In the genomic region with DNA sequence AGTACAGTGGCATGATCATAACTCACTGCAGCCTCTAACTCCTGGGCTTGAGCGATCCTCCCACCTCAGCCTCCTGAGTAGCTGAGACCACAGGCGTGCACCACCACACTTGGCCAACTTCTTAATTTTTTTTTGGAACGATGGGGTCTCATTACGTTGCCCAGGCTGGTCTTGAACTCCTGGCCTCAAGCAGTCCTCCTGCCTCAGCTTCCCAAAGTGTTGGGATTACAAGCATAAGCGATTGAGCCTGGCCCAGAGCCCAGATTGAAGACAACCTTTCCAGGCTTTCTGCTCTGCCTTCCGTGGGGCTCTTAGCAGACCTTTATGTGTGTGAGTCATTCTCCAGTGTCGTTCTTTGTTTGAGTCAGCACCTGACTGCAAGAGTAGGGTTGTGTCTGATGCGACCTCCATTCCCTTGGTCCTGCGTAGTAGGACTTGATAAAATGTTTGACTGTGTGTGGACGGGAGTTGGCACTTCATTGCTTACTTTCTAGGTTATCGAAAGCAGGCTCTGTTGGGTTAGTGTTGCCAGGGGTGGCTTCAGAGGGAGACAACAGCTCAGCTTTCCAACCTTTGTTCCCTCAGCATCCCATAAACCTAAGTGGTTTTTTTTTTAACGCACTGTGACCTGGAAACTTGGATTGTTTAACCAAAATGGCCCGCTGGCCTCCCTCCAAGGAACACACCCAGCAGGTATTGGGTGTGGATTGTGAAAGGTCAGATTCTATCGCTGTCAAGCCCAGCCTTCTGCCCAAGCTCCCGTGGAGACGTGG, we compare ENCODE assay signal across 10 cellular contexts. TPM values are rescaled to one million over a fixed set of nuclear protein-coding genes. Genes with fewer than 3 reads are reported as not detected.
DNase-seq lines count a peak whose midpoint lies in the region; ATAC-seq and TF ChIP-seq lines count a peak whose summit lies in the region.
"Had no signal": no experiment of that assay in that cellular context is flagged by ENCODE, and none has a peak within 500 bp of the region (broad histone marks: within the 10 kb centered on the region; RNA-seq: fewer than 3 reads in every experiment).

No MANE protein-coding gene starts in this region.

- H3K4me3 ChIP-seq in Panc1 (ENCODE audit: low read depth in 2 of 2, low read length in 2 of 2) (peak overlapping the region in 1 of 2 experiments; percentile 43; a peak in 2 of 4 replicates), fibroblast of lung (replicated peaks in 1 of 4; ENCODE audit: control extremely low read depth in 1 of 4, insufficient read depth in 1 of 4, low read depth in 3 of 4, low read length in 4 of 4) (no peak overlapping the region), endodermal cell (ENCODE audit: low read length) (no peak overlapping the region)
- H3K4me3 ChIP-seq: thoracic aorta had no signal

- no peak overlapping the region for H3K27ac Mint-ChIP-seq in endodermal cell

- DNase-seq in HEK293T (ENCODE audit: extremely low spot score) (peak; percentile 52), Panc1 (ENCODE audit: low read depth, low spot score) (peak; percentile 15), fibroblast of lung (ENCODE audit: low read depth in 2 of 2) (peak; percentile 16 to 75), endodermal cell (no peak), NCI-H82 (lab: John Stamatoyannopoulos, UW) (no peak), middle frontal gyrus (ENCODE audit: extremely low spot score, low spot score) (no peak)
- peak; percentile 49 for DNase-seq in stimulated activated CD4-positive, alpha-beta T cell treated with anti-CD3 and anti-CD28 coated beads, Interleukin-1b, Interleukin-23, amount 100 ng/mL, for 48 hours
- DNase-seq: GOT3 had no signal

- H3K9ac ChIP-seq in fibroblast of lung (ENCODE audit: insufficient read depth, low read length), result no peak overlapping the region
- no peak overlapping the region for H3K9ac ChIP-seq in endodermal cell (ENCODE audit: extremely low read depth, low read length, poor library complexity, severe bottlenecking)

- H3K4me1 ChIP-seq in Panc1 (ENCODE audit: control insufficient read depth, insufficient read depth, low read length), result peaks cover 8% of the 10 kb centered on the region; the same call in 1 of the 2 replicates
- no peaks in the 10 kb centered on the region for H3K4me1 ChIP-seq in fibroblast of lung (ENCODE audit: control insufficient read depth, extremely low read depth, insufficient read depth, low read length)
- no peaks in the 10 kb centered on the region for H3K4me1 ChIP-seq in endodermal cell (ENCODE audit: control insufficient read depth, insufficient read depth, low read length)

- H3K36me3 ChIP-seq in Panc1 (ENCODE audit: control insufficient read depth, insufficient read depth, low read length), result no peaks in the 10 kb centered on the region
- H3K36me3 ChIP-seq in fibroblast of lung (ENCODE audit: control insufficient read depth, insufficient read depth, low read length), result peaks cover 2% of the 10 kb centered on the region
- no peaks in the 10 kb centered on the region for H3K36me3 ChIP-seq in endodermal cell (ENCODE audit: control insufficient read depth, insufficient read depth, low read length)

- H3K27me3 Mint-ChIP-seq in endodermal cell (ENCODE audit: insufficient read depth), result no peaks in the 10 kb centered on the region

- H3K79me2 ChIP-seq in fibroblast of lung (ENCODE audit: control insufficient read depth, insufficient read depth, low read length), result no peaks in the 10 kb centered on the region

- H3K27ac ChIP-seq in Panc1 (ENCODE audit: low read length) (peak overlapping the region; percentile 60; the same call in 1 of the 2 replicates), fibroblast of lung (ENCODE audit: insufficient read depth, low read length) (no peak overlapping the region), endodermal cell (ENCODE audit: low read depth, low read length) (no peak overlapping the region)
- H3K27ac ChIP-seq: thoracic aorta had no signal

- no peaks in the 10 kb centered on the region for H3K9me3 ChIP-seq in Panc1 (ENCODE audit: control insufficient read depth, insufficient read depth, low read depth, low read length)
- H3K9me3 ChIP-seq in fibroblast of lung (ENCODE audit: control insufficient read depth, insufficient read depth, low read depth, low read length), result no peaks in the 10 kb centered on the region
- no peaks in the 10 kb centered on the region for H3K9me3 ChIP-seq in endodermal cell (ENCODE audit: control insufficient read depth, low read length)
- H3K9me3 ChIP-seq: thoracic aorta had no signal

- CTCF ChIA-PET in HEK293T (lab: Yijun Ruan, JAX) (no interaction called here), Panc1 (lab: Charles Lee) (no interaction called here)

- no peaks in the 10 kb centered on the region for H4K20me1 ChIP-seq in fibroblast of lung (ENCODE audit: control insufficient read depth, extremely low read depth, insufficient read depth, low read length)

- in situ Hi-C loops in Panc1 (cut with HindIII; ENCODE audit: low pct_unique_long_range_greater_than_20kb, low sequenced_read_pairs), result no loop called here

- WGBS in endodermal cell (ENCODE audit: insufficient coverage in 1 of 2, insufficient read length in 1 of 2), 2 experiments, result 85 to 94% methylated on average over 7 to 16 of the region's 16 CpGs

- H3K36me3 Mint-ChIP-seq in endodermal cell (ENCODE audit: low read depth), result peaks cover 8% of the 10 kb centered on the region

- ATAC-seq in Panc1 (peak; percentile 95), GM18858 (IDR thresholded peaks at IDR 0.05; ENCODE audit: unreplicated experiment) (no peak)

- no peak overlapping the region for H3K4me3 Mint-ChIP-seq in endodermal cell

- intact Hi-C loops in Panc1 (cut with micrococcal nuclease; ENCODE audit: unreplicated experiment), result no loop called here

- no TSS peak for BruUV-seq in Panc1 (replicated peaks; lab: Mats Ljungman, UMichigan)

- TF ChIP-seq CTCF in Panc1 (IDR thresholded peaks at IDR 0.05) (no peak), fibroblast of lung (conservative IDR thresholded peaks at IDR 0.05 in 1 of 2, IDR thresholded peaks at IDR 0.05 in 1 of 2; ENCODE audit: low read depth in 1 of 2, low read length in 2 of 2) (no peak), endodermal cell (conservative IDR thresholded peaks at IDR 0.05) (no peak)

- H2AFZ ChIP-seq in fibroblast of lung (ENCODE audit: low read length), result no peak overlapping the region

- H3K4me1 Mint-ChIP-seq in endodermal cell, result no peaks in the 10 kb centered on the region

- H3K27me3 ChIP-seq in Panc1 (ENCODE audit: control insufficient read depth, insufficient read depth, low read length), result no peaks in the 10 kb centered on the region
- H3K27me3 ChIP-seq in fibroblast of lung (ENCODE audit: control insufficient read depth, insufficient read depth, low read length), result no peaks in the 10 kb centered on the region
- no peaks in the 10 kb centered on the region for H3K27me3 ChIP-seq in endodermal cell (ENCODE audit: control insufficient read depth, insufficient read depth, low read length, poor library complexity, severe bottlenecking)

- POLR2A ChIA-PET in HEK293T (lab: Yijun Ruan, JAX), result no interaction called here
- POLR2A ChIA-PET in Panc1 (lab: Charles Lee), result interaction anchor here (0.6 kb wide), 1 partner anchor 191 kb away, joined by 4 read pairs; no protein-coding TSS in a partner anchor

- H3K9me3 Mint-ChIP-seq in endodermal cell, result no peaks in the 10 kb centered on the region

- no peak overlapping the region for H3K4me2 ChIP-seq in fibroblast of lung (ENCODE audit: extremely low read depth, insufficient read depth, low read length)

TF ChIP-seq in HEK293T, 16 proteins besides CTCF, POLR2A, EP300 and RAD21:
- TF ChIP-seq FOXA1 (IDR thresholded peaks at IDR 0.05) (no peak), ARNT (IDR thresholded peaks at IDR 0.05) (no peak), L3MBTL2 (conservative IDR thresholded peaks at IDR 0.05) (no peak), ZNF384 (IDR thresholded peaks at IDR 0.05) (peak; percentile 66), ELF4 (IDR thresholded peaks at IDR 0.05) (no peak), CTBP1 (IDR thresholded peaks at IDR 0.05; ENCODE audit: borderline replicate concordance) (0 out of 2 replicates have a peak, but pooled peaks have one; percentile 45)

RNA-seq across cellular contexts. Expression of gene EEF2K, which starts 26.4 kb away (rescaled TPM):
- total RNA-seq in Panc1 (2021; ENCODE audit: unreplicated experiment) (15.0 TPM), fibroblast of lung (22.6 and 31.3 TPM in 2 replicates), endodermal cell (10 to 100 TPM in 1 of 2 donors, 1 to 10 TPM in 1; 9.8 to 15.8 TPM)
- polyA plus RNA-seq in Panc1 (2012; ENCODE audit: insufficient read length), result 9.8 TPM
- polyA plus RNA-seq in fibroblast of lung, result 8.9 and 11.4 TPM in 2 replicates
- polyA plus RNA-seq in fibroblast of lung (2012), result 10.8 and 12.0 TPM in 2 replicates
- 51.1 and 84.0 TPM in 2 replicates for polyA minus RNA-seq in fibroblast of lung (ENCODE audit: low replicate concordance)
- polyA plus RNA-seq in endodermal cell (2013, experiment 1 of 2), result 6.8 TPM
- polyA plus RNA-seq in endodermal cell (2013, experiment 2 of 2), result 7.8 TPM

Comparison
In these comparisons a context has a peak if more than half of its experiments do, and no peak if none do; other contexts are left out.
1. DNase-seq: peak in HEK293T (single experiment), Panc1 (single experiment), fibroblast of lung (2 of 2) and stimulated activated CD4-positive, alpha-beta T cell treated with anti-CD3 and anti-CD28 coated beads, Interleukin-1b, Interleukin-23, amount 100 ng/mL, for 48 hours (single experiment); none in endodermal cell (single experiment), NCI-H82 (single experiment) and middle frontal gyrus (single experiment).